9 cellular contexts compared by ENCODE assay signal in the genomic region with DNA sequence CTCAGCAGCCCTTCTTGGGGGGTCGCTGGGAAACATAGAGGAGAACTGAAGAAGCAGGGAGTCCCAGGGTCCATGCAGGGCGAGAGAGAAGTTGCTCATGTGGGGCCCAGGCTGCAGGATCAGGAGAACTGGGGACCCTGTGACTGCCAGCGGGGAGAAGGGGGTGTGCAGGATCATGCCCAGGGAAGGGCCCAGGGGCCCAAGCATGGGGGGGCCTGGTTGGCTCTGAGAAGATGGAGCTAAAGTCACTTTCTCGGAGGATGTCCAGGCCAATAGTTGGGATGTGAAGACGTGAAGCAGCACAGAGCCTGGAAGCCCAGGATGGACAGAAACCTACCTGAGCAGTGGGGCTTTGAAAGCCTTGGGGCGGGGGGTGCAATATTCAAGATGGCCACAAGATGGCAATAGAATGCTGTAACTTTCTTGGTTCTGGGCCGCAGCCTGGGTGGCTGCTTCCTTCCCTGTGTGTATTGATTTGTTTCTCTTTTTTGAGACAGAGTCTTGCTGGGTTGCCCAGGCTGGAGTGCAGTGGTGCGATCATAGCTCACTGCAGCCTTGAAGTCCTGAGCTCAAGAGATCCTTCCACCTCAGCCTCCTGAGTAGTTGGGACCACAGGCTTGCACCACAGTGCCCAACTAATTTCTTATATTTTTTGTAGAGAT. TPM values are rescaled to one million over a fixed set of nuclear protein-coding genes. Genes with fewer than 3 reads are reported as not detected.
DNase-seq lines count a peak whose midpoint lies in the region; ATAC-seq and TF ChIP-seq lines count a peak whose summit lies in the region.
"Had no signal": no experiment of that assay in that cellular context is flagged by ENCODE, and none has a peak within 500 bp of the region (broad histone marks: within the 10 kb centered on the region; RNA-seq: fewer than 3 reads in every experiment).

No MANE protein-coding gene starts in this region.

- H3K4me3 ChIP-seq in fibroblast of pulmonary artery (replicated peaks; ENCODE audit: low read depth, low read length) = no peak overlapping the region
- H3K4me3 ChIP-seq in neuronal stem cell (ENCODE audit: low read length in 2 of 2) = no peak overlapping the region

- peaks cover 1% of the 10 kb centered on the region for H3K79me1 ChIP-seq in neuronal stem cell (ENCODE audit: low read depth, low read length)

- H2AK5ac ChIP-seq in neuronal stem cell (ENCODE audit: low read depth, low read length) = peak overlapping the region; percentile 99

- no peak overlapping the region for H3K4me2 ChIP-seq in neuronal stem cell (ENCODE audit: insufficient read depth, low read length, poor library complexity, severe bottlenecking)

- peak overlapping the region; percentile 64 for H3K18ac ChIP-seq in neuronal stem cell (ENCODE audit: low read length)

- WGBS in neuronal stem cell (ENCODE audit: extremely low coverage in 2 of 2, insufficient read length in 2 of 2, insufficient replicate concordance in 1 of 2), 2 donors = no CpG with 5 or more reads among the region's 8 CpGs

- H3K9me3 ChIP-seq in neuronal stem cell (replicated peaks in 1 of 2; ENCODE audit: control insufficient read depth in 2 of 2, insufficient read depth in 1 of 2, low read depth in 1 of 2, low read length in 2 of 2) = no peaks in the 10 kb centered on the region

- peak overlapping the region; percentile 53 for H3K4ac ChIP-seq in neuronal stem cell (ENCODE audit: low read length)

- no peak for ATAC-seq in GM21423 (IDR thresholded peaks at IDR 0.05; ENCODE audit: unreplicated experiment)

- H2AFZ ChIP-seq in neuronal stem cell (ENCODE audit: low read length) = peak overlapping the region; percentile 1

- H3K14ac ChIP-seq in neuronal stem cell (ENCODE audit: low read length) = no peak overlapping the region

- no peaks in the 10 kb centered on the region for H3K36me3 ChIP-seq in neuronal stem cell (replicated peaks in 1 of 2; ENCODE audit: control insufficient read depth in 2 of 2, insufficient read depth in 2 of 2, low read length in 2 of 2)

- H3K23ac ChIP-seq in neuronal stem cell (ENCODE audit: low read depth, low read length, poor library complexity) = no peak overlapping the region

- H4K8ac ChIP-seq in neuronal stem cell (ENCODE audit: low read depth, low read length) = peak overlapping the region; percentile 65

- no peak overlapping the region for H4K91ac ChIP-seq in neuronal stem cell (ENCODE audit: low read depth, low read length, poor library complexity)

- peak; percentile 67 for DNase-seq in EH (ENCODE audit: low read depth)
- peak; percentile 66 for DNase-seq in KG1 (lab: John Stamatoyannopoulos, UW)
- DNase-seq in RPMI7951 (ENCODE audit: low read depth) = peak; percentile 46
- DNase-seq in activated T-helper 1 cell treated with Interleukin-2 at 50 U/mL for 16 hours (ENCODE audit: low read depth) = peak; percentile 52
- peak; percentile 70 for DNase-seq in fibroblast of pulmonary artery (ENCODE audit: low read depth)
- DNase-seq in neuronal stem cell (ENCODE audit: low spot score) = peak; percentile 73
- peak in 40 of 49 donors; percentile 16 to 75 (median 53) for DNase-seq in substantia nigra (lab: John Stamatoyannopoulos, UW)

- peak; percentile 77 for TF ChIP-seq CTCF in fibroblast of pulmonary artery (IDR thresholded peaks at IDR 0.05; ENCODE audit: low read length, missing control alignments)

- H2BK120ac ChIP-seq in neuronal stem cell (ENCODE audit: low read depth, low read length) = no peak overlapping the region

- no peaks in the 10 kb centered on the region for H3K4me1 ChIP-seq in neuronal stem cell (ENCODE audit: control insufficient read depth in 2 of 2, insufficient read depth in 1 of 2, low read depth in 1 of 2, low read length in 2 of 2)

- H2BK5ac ChIP-seq in neuronal stem cell (ENCODE audit: low read length) = no peak overlapping the region

- peak overlapping the region; percentile 98 for H2BK12ac ChIP-seq in neuronal stem cell (ENCODE audit: low read length)

- H2BK15ac ChIP-seq in neuronal stem cell (ENCODE audit: low read length) = peak overlapping the region; percentile 89

- H3K27ac ChIP-seq in neuronal stem cell (replicated peaks; ENCODE audit: low read length) (no peak overlapping the region), substantia nigra (ENCODE audit: low read depth, low read length, poor library complexity, severe bottlenecking) (peak overlapping the region; percentile 68)

- peaks cover 0 to 5% (median 0%) of the 10 kb centered on the region in 3 experiments for H3K27me3 ChIP-seq in neuronal stem cell (ENCODE audit: control insufficient read depth in 3 of 3, insufficient read depth in 3 of 3, low read depth in 1 of 3, low read length in 3 of 3)

- no peak overlapping the region for H3K9ac ChIP-seq in neuronal stem cell (ENCODE audit: low read depth, low read length, poor library complexity)

RNA-seq across cellular contexts. Expression of a gene that starts 3.4 kb away (rescaled TPM):
- not detected in 2 replicates for total RNA-seq in RPMI7951 (2014; rRNA removed; shearing (Covaris generic))
- polyA plus RNA-seq in neuronal stem cell (2013, experiment 1 of 2) = not detected
- not detected for polyA plus RNA-seq in neuronal stem cell (2013, experiment 2 of 2)
- polyA plus RNA-seq: esophagus had no signal
